Comparison of ENCODE assay signal across 31 cellular contexts in genomic region chr4:134540588-134540987, GRCh38.
"Had no signal": no experiment of that assay in that cellular context is flagged by ENCODE, and none has a peak within 500 bp of the region (broad histone marks: within the 10 kb centered on the region; RNA-seq: fewer than 3 reads in every experiment).

No MANE protein-coding gene starts in this region.

- H3K9me3 ChIP-seq: adrenal gland had no signal

- H3K4me3 ChIP-seq: adrenal gland, cardiac muscle cell had no signal

- H3K4me1 ChIP-seq: adrenal gland had no signal

- DNase-seq: activated B cell treated with CpG ODN at 0.5 μM for 24 hours; activated CD4-positive, alpha-beta memory T cell treated with anti-CD3 and anti-CD28 coated beads, Interleukin-2, amount 10 ng/mL, durations not matched to agents 7 days and 5 days; activated CD4-positive, alpha-beta T cell treated with anti-CD3 and anti-CD28 coated beads for 48 hours; activated CD4-positive, alpha-beta T cell treated with anti-CD3 and anti-CD28 coated beads, Interleukin-2, amount 10 ng/mL, durations not matched to agents 7 days and 5 days; activated CD4-positive, alpha-beta T cell treated with anti-CD3 and anti-CD28 coated beads, Interleukin-2, amount 50 U/mL, for 48 hours; activated CD4-positive, CD25-positive, alpha-beta regulatory T cell treated with anti-CD3 and anti-CD28 coated beads, Interleukin-2, amount 50 U/mL, for 72 hours; activated CD8-positive, alpha-beta memory T cell treated with anti-CD3 and anti-CD28 coated beads for 24 hours; activated CD8-positive, alpha-beta memory T cell treated with anti-CD3 and anti-CD28 coated beads, Interleukin-2, amount 10 ng/mL, durations not matched to agents 7 days and 5 days; activated CD8-positive, alpha-beta memory T cell treated with anti-CD3 and anti-CD28 coated beads, Interleukin-2, amount 50 U/mL, for 48 hours; activated CD8-positive, alpha-beta T cell treated with anti-CD3 and anti-CD28 coated beads, Interleukin-2, amount 10 ng/mL, durations not matched to agents 7 days and 5 days; activated effector memory CD4-positive, alpha-beta T cell treated with Interleukin-2 at 50 U/mL for 16 hours; activated gamma-delta T cell; activated naive CD4-positive, alpha-beta T cell treated with anti-CD3 and anti-CD28 coated beads, Interleukin-2, amount 10 ng/mL, durations not matched to agents 7 days and 5 days; activated naive CD4-positive, alpha-beta T cell treated with Interleukin-2 at 50 U/mL for 16 hours; activated naive CD8-positive, alpha-beta T cell treated with anti-CD3 and anti-CD28 coated beads, Interleukin-2, amount 10 ng/mL, durations not matched to agents 7 days and 5 days; activated naive CD8-positive, alpha-beta T cell treated with anti-CD3 and anti-CD28 coated beads, Interleukin-2, amount 50 U/mL, for 24 hours; activated T-cell treated with anti-CD3 and anti-CD28 coated beads, Interleukin-2, amount 50 U/mL, for 24 hours; activated T-cell treated with anti-CD3 and anti-CD28 coated beads, Interleukin-2, amount 50 U/mL, for 48 hours; adrenal gland; amniotic stem cell; aorta; caudate nucleus; cerebellar nuclear complex; T-helper 1 cell; T-helper 2 cell; T-helper 9 cell had no signal

- H3K36me3 ChIP-seq: adrenal gland, cardiac muscle cell had no signal

- FAIRE-seq: astrocyte, bronchial epithelial cell, TTC549 had no signal

- ATAC-seq: activated CD8-positive, alpha-beta memory T cell treated with anti-CD3 and anti-CD28 coated beads, Interleukin-2, amount 10 ng/mL, durations not matched to agents 7 days and 5 days; activated CD8-positive, alpha-beta T cell treated with anti-CD3 and anti-CD28 coated beads, Interleukin-2, amount 10 ng/mL, durations not matched to agents 7 days and 5 days; activated naive CD8-positive, alpha-beta T cell treated with anti-CD3 and anti-CD28 coated beads, Interleukin-2, amount 50 U/mL, for 24 hours had no signal

- H3K27me3 ChIP-seq: adrenal gland, cardiac muscle cell had no signal

- H3K27ac ChIP-seq: adrenal gland, cardiac muscle cell, VCaP had no signal
